ENCODE assay signal across 8 cellular contexts in genomic region chr12:106139422-106140141, GRCh38. TPM values are rescaled to one million over a fixed set of nuclear protein-coding genes. Genes with fewer than 3 reads are reported as not detected.
A peak's percentile ranks its signal among the peaks of the same experiment; 100 is the strongest.
DNase-seq lines count a peak whose midpoint lies in the region; ATAC-seq lines count a peak whose summit lies in the region.

No MANE protein-coding gene starts in this region.

- peak; percentile 24 for DNase-seq in activated naive CD4-positive, alpha-beta T cell treated with anti-CD3 and anti-CD28 coated beads, Interleukin-2, amount 50 U/mL, for 16 hours
- DNase-seq in activated naive CD4-positive, alpha-beta T cell (lab: John Stamatoyannopoulos, UW), result no peak
- peak; percentile 71 for DNase-seq in NCI-H748 (lab: John Stamatoyannopoulos, UW; ENCODE audit: unreplicated experiment)
- peak; percentile 68 for DNase-seq in T47D (ENCODE audit: low read depth in 1 of 2, low spot score in 1 of 2)
- DNase-seq in iPS-NIHi11 (ENCODE audit: low spot score), result peak; percentile 89
- DNase-seq in sciatic nerve (ENCODE audit: low spot score), result peak; percentile 80

- intact Hi-C loops in sciatic nerve (cut with DNase I), result loop anchor here (5.0 to 10.0 kb wide), 2 partner anchors 432 to 715 kb away; no protein-coding TSS in a partner anchor

- ATAC-seq in sciatic nerve (peak; percentile 50), HG03108 (IDR thresholded peaks at IDR 0.05; ENCODE audit: unreplicated experiment) (no peak), HG03175 (IDR thresholded peaks at IDR 0.05; ENCODE audit: unreplicated experiment) (no peak)

- in situ Hi-C loops in T47D (cut with HindIII; ENCODE audit: low pct_unique_long_range_greater_than_20kb, low sequenced_read_pairs), result no loop called here

RNA-seq across cellular contexts. Expression of gene NUAK1, which starts 0.8 kb away (rescaled TPM):
- 38.6 TPM for total RNA-seq in sciatic nerve

Comparison
In these comparisons a context has a peak if more than half of its experiments do, and no peak if none do; other contexts are left out.
1. DNase-seq: peak in activated naive CD4-positive, alpha-beta T cell treated with anti-CD3 and anti-CD28 coated beads, Interleukin-2, amount 50 U/mL, for 16 hours (single experiment), NCI-H748 (single experiment), T47D (2 of 2), iPS-NIHi11 (single experiment) and sciatic nerve (single experiment); none in activated naive CD4-positive, alpha-beta T cell (0 of 4).